In the genomic region with DNA sequence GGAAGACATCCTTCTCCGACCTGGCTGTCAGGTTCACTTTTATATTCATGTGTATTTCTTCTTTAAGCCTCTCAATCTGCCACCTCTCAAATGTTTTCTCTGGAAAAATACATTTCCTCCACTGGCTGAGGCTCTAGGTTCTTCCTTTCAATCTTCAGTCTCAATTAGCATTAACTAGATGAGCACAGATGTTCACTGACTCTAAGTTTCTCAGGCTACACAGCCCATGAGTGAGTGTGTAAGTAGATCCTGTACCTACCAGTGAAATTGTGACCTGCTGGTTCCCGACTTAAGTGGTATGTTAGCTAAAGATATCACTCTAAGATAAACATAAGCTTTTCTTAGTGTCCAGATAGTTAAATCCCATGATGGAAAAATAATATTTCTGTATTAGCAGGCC, we compare ENCODE assay signal across 14 cellular contexts.
A peak's percentile ranks its signal among the peaks of the same experiment; 100 is the strongest.
DNase-seq lines count a peak whose midpoint lies in the region; TF ChIP-seq lines count a peak whose summit lies in the region.
"Had no signal": no experiment of that assay in that cellular context is flagged by ENCODE, and none has a peak within 500 bp of the region (broad histone marks: within the 10 kb centered on the region; RNA-seq: fewer than 3 reads in every experiment).

No MANE protein-coding gene starts in this region.

- CTCF ChIA-PET in Caco-2 (lab: Charles Lee), result interaction anchor here (0.6 kb wide), 1 partner anchor 224 kb away, joined by 4 read pairs; no protein-coding TSS in a partner anchor

- WGBS in sigmoid colon, 2 donors, result 88 to 89% methylated on average over 2 of the region's 2 CpGs

- TF ChIP-seq CTCF in sigmoid colon (IDR thresholded peaks at IDR 0.05), result no peak
- no peak for TF ChIP-seq CTCF in Caco-2 (IDR thresholded peaks at IDR 0.05; ENCODE audit: insufficient read depth in 1 of 2, low read depth in 1 of 2, low read length in 1 of 2, severe bottlenecking in 1 of 2, unreplicated experiment in 1 of 2)

- no peaks in the 10 kb centered on the region for H3K4me1 Mint-ChIP-seq in Caco-2 (ENCODE audit: low read depth, unreplicated experiment)
- H3K4me1 Mint-ChIP-seq: CD4-positive, alpha-beta memory T cell had no signal

- no peak overlapping the region for H3K4me3 Mint-ChIP-seq in Caco-2 (ENCODE audit: unreplicated experiment)
- H3K4me3 Mint-ChIP-seq: CD4-positive, alpha-beta memory T cell; GM23338 had no signal

- no peaks in the 10 kb centered on the region for H3K36me3 Mint-ChIP-seq in Caco-2 (ENCODE audit: insufficient read depth, unreplicated experiment)
- H3K36me3 Mint-ChIP-seq: CD4-positive, alpha-beta memory T cell; IgD-negative memory B cell had no signal

- H3K27me3 ChIP-seq in BLaER1, result no peaks in the 10 kb centered on the region
- H3K27me3 ChIP-seq in adipocyte (replicated peaks; ENCODE audit: control insufficient read depth, insufficient read depth, low read length), result no peaks in the 10 kb centered on the region
- no peaks in the 10 kb centered on the region for H3K27me3 ChIP-seq in sigmoid colon
- H3K27me3 ChIP-seq in Caco-2 (replicated peaks; ENCODE audit: control insufficient read depth, insufficient read depth, low read length), result no peaks in the 10 kb centered on the region

- intact Hi-C loops in sigmoid colon (cut with DNase I) (no loop called here), Caco-2 (cut with micrococcal nuclease; ENCODE audit: unreplicated experiment) (no loop called here)

- no peak overlapping the region for H3K27ac Mint-ChIP-seq in Caco-2 (ENCODE audit: unreplicated experiment)
- H3K27ac Mint-ChIP-seq: CD4-positive, alpha-beta memory T cell; GM23338; IgD-negative memory B cell had no signal

- peaks cover 20% of the 10 kb centered on the region for H3K9me3 Mint-ChIP-seq in Caco-2 (ENCODE audit: unreplicated experiment)

- peaks cover 44% of the 10 kb centered on the region for H3K4me1 ChIP-seq in BLaER1
- H3K4me1 ChIP-seq in adipocyte (ENCODE audit: control insufficient read depth, insufficient read depth, low read length), result peaks cover 48% of the 10 kb centered on the region
- H3K4me1 ChIP-seq in sigmoid colon, result peaks cover 0 to 36% (median 30%) of the 10 kb centered on the region in 4 donors
- no peaks in the 10 kb centered on the region for H3K4me1 ChIP-seq in Caco-2

- H3K4me3 ChIP-seq in BLaER1 (no peak overlapping the region), adipocyte (ENCODE audit: low read length) (peak overlapping the region; percentile 26), sigmoid colon (no peak overlapping the region), Caco-2 (ENCODE audit: low read depth, low read length) (no peak overlapping the region)
- H3K4me3 ChIP-seq: GM23338 had no signal

- peaks cover 11% of the 10 kb centered on the region; the same call in 1 of the 2 replicates for H3K9me3 ChIP-seq in BLaER1
- H3K9me3 ChIP-seq in adipocyte (ENCODE audit: control insufficient read depth, low read length), result peaks cover 24% of the 10 kb centered on the region
- H3K9me3 ChIP-seq in sigmoid colon, result no peaks in the 10 kb centered on the region
- peaks cover 6% of the 10 kb centered on the region; the same call in 1 of the 2 replicates for H3K9me3 ChIP-seq in Caco-2

- no peak overlapping the region for H3K27ac ChIP-seq in BLaER1
- peak overlapping the region in 3 of 4 donors; percentile 74 to 78 (median 78) for H3K27ac ChIP-seq in sigmoid colon

- DNase-seq in DMS 273 treated with DMSO at 0.1 percent for 48 hours (lab: John Stamatoyannopoulos, UW), result peak; percentile 79
- DNase-seq in adipocyte (ENCODE audit: low read depth), result no peak
- no peak for DNase-seq in sigmoid colon
- no peak for DNase-seq in Caco-2
- no peak for DNase-seq in kidney glomerular epithelial cell (lab: John Stamatoyannopoulos, UW)
- no peak for DNase-seq in stimulated activated naive CD4-positive, alpha-beta T cell (lab: John Stamatoyannopoulos, UW)
- no peak for DNase-seq in superior temporal gyrus (ENCODE audit: extremely low spot score)
- DNase-seq: AML-193; CD4-positive, alpha-beta memory T cell; NCI-H1930; NCI-H526 had no signal

- peaks cover 16% of the 10 kb centered on the region for H3K27me3 Mint-ChIP-seq in Caco-2 (ENCODE audit: insufficient read depth, unreplicated experiment)

- H3K4me2 ChIP-seq in BLaER1, result peak overlapping the region; percentile 33
- H3K4me2 ChIP-seq: GM23338 had no signal

- no peaks in the 10 kb centered on the region for H4K20me1 ChIP-seq in BLaER1

- no peak for TF ChIP-seq POLR2A in sigmoid colon (IDR thresholded peaks at IDR 0.05)

- BruUV-seq in Caco-2 (replicated peaks; lab: Mats Ljungman, UMichigan), result no TSS peak

- H3K9ac ChIP-seq in BLaER1, result no peak overlapping the region
- H3K9ac ChIP-seq in adipocyte (ENCODE audit: low read length), result no peak overlapping the region

- POLR2A ChIA-PET in Caco-2 (lab: Charles Lee), result no interaction called here

- H3K36me3 ChIP-seq in BLaER1 (no peaks in the 10 kb centered on the region), adipocyte (ENCODE audit: control insufficient read depth, insufficient read depth, low read length, severe bottlenecking) (no peaks in the 10 kb centered on the region), sigmoid colon (no peaks in the 10 kb centered on the region), Caco-2 (ENCODE audit: control insufficient read depth, insufficient read depth, low read length) (no peaks in the 10 kb centered on the region)

- no peak for TF ChIP-seq EP300 in sigmoid colon (IDR thresholded peaks at IDR 0.05)
